1 cellular context compared by ENCODE assay signal in genomic region chr20:63896136-63896890, GRCh38.
TF ChIP-seq lines count a peak whose summit lies in the region.

No MANE protein-coding gene starts in this region.

TF ChIP-seq in HepG2, 621 proteins besides CTCF, POLR2A, EP300 and RAD21 (continued from another document and continues in another):
- TF ChIP-seq USF2 (IDR thresholded peaks at IDR 0.05; ENCODE audit: low read depth, low read length): no peak
- 0 out of 2 replicates have a peak, but pooled peaks have one; percentile 44 for TF ChIP-seq USF2 (CRISPR knock-in tag; IDR thresholded peaks at IDR 0.05; ENCODE audit: borderline replicate concordance)
- peak; percentile 25; the same call in 1 of the 2 replicates for TF ChIP-seq RFX1 (IDR thresholded peaks at IDR 0.05)
- TF ChIP-seq SP4 (CRISPR knock-in tag; IDR thresholded peaks at IDR 0.05): peak; percentile 54
- TF ChIP-seq TCF7L2 (IDR thresholded peaks at IDR 0.05; ENCODE audit: low read depth, low read length): no peak
- peak; percentile 49; the same call in 1 of the 2 replicates for TF ChIP-seq DNMT3B (CRISPR knock-in tag; conservative IDR thresholded peaks at IDR 0.05)
- no peak for TF ChIP-seq ZNF468 (CRISPR knock-in tag; IDR thresholded peaks at IDR 0.05)
- TF ChIP-seq ZBTB7A (CRISPR knock-in tag; IDR thresholded peaks at IDR 0.05): no peak
- TF ChIP-seq MBNL3 (CRISPR knock-in tag; conservative IDR thresholded peaks at IDR 0.05): no peak
- TF ChIP-seq ZNF10 (CRISPR knock-in tag; IDR thresholded peaks at IDR 0.05; ENCODE audit: borderline replicate concordance, low read depth): no peak
- peak; percentile 69 for TF ChIP-seq ZNF639 (CRISPR knock-in tag; conservative IDR thresholded peaks at IDR 0.05)
- peak; percentile 82; the same call in 1 of the 2 replicates for TF ChIP-seq ZNF44 (CRISPR knock-in tag; IDR thresholded peaks at IDR 0.05)
- peak; percentile 28; the same call in 1 of the 2 replicates for TF ChIP-seq POGK (CRISPR knock-in tag; conservative IDR thresholded peaks at IDR 0.05)
- peak; percentile 72 for TF ChIP-seq PAXIP1 (CRISPR knock-in tag; conservative IDR thresholded peaks at IDR 0.05)
- TF ChIP-seq ZNF619 (CRISPR knock-in tag; IDR thresholded peaks at IDR 0.05): no peak
- TF ChIP-seq ZNF737 (CRISPR knock-in tag; IDR thresholded peaks at IDR 0.05; ENCODE audit: borderline replicate concordance): peak; percentile 84; the same call in 1 of the 2 replicates
- no peak for TF ChIP-seq BCLAF1 (IDR thresholded peaks at IDR 0.05)
- no peak for TF ChIP-seq STAT6 (CRISPR knock-in tag; IDR thresholded peaks at IDR 0.05; ENCODE audit: borderline replicate concordance)
- TF ChIP-seq HOXA3 (CRISPR knock-in tag; IDR thresholded peaks at IDR 0.05): peak; percentile 60; the same call in 1 of the 2 replicates
- peak; percentile 32; the same call in 1 of the 2 replicates for TF ChIP-seq FUBP1 (CRISPR knock-in tag; IDR thresholded peaks at IDR 0.05; ENCODE audit: borderline replicate concordance)
- no peak for TF ChIP-seq NFRKB (IDR thresholded peaks at IDR 0.05)
- TF ChIP-seq ZNF879 (CRISPR knock-in tag; IDR thresholded peaks at IDR 0.05): no peak
- 0 out of 2 replicates have a peak, but pooled peaks have one; percentile 35 for TF ChIP-seq PRDM10 (CRISPR knock-in tag; IDR thresholded peaks at IDR 0.05; ENCODE audit: low read depth)
- 0 out of 2 replicates have a peak, but pooled peaks have one; percentile 20 for TF ChIP-seq ZNF777 (CRISPR knock-in tag; IDR thresholded peaks at IDR 0.05)
- TF ChIP-seq GMEB2 (CRISPR knock-in tag; IDR thresholded peaks at IDR 0.05; ENCODE audit: low read depth): no peak
- TF ChIP-seq LRRFIP1 (CRISPR knock-in tag; conservative IDR thresholded peaks at IDR 0.05): no peak
- no peak for TF ChIP-seq ZNF17 (CRISPR knock-in tag; IDR thresholded peaks at IDR 0.05)
- no peak for TF ChIP-seq HES4 (CRISPR knock-in tag; IDR thresholded peaks at IDR 0.05; ENCODE audit: borderline replicate concordance)
